ENCODE assay signal across 21 cellular contexts in genomic region chr7:96691692-96692091, GRCh38. TPM values are rescaled to one million over a fixed set of nuclear protein-coding genes. Genes with fewer than 3 reads are reported as not detected.
A peak's percentile ranks its signal among the peaks of the same experiment; 100 is the strongest.
DNase-seq lines count a peak whose midpoint lies in the region; ATAC-seq, FAIRE-seq and TF ChIP-seq lines count a peak whose summit lies in the region.
"Had no signal": no experiment of that assay in that cellular context is flagged by ENCODE, and none has a peak within 500 bp of the region (broad histone marks: within the 10 kb centered on the region; RNA-seq: fewer than 3 reads in every experiment).

No MANE protein-coding gene starts in this region.

- H3K9me3 ChIP-seq in psoas muscle: no peaks in the 10 kb centered on the region
- H3K9me3 ChIP-seq in kidney (ENCODE audit: control insufficient read depth in 1 of 2, low read length in 2 of 2): no peaks in the 10 kb centered on the region
- H3K9me3 ChIP-seq: BE2C, SK-N-SH had no signal

- no peaks in the 10 kb centered on the region for H3K27me3 ChIP-seq in psoas muscle (ENCODE audit: insufficient read depth in 3 of 3, low read length in 2 of 3)
- H3K27me3 ChIP-seq: BE2C had no signal

- intact Hi-C loops in psoas muscle (cut with DNase I): no loop called here
- intact Hi-C loops in kidney (cut with DNase I): no loop called here

- H3K9ac ChIP-seq in kidney (ENCODE audit: low read length in 2 of 2): no peak overlapping the region
- H3K9ac ChIP-seq: SK-N-SH had no signal

- ATAC-seq in psoas muscle (peak in 1 of 4 donors; percentile 58), GM21717 (IDR thresholded peaks at IDR 0.05; ENCODE audit: unreplicated experiment) (no peak)

- H3K4me1 ChIP-seq in psoas muscle: peaks cover 54% of the 10 kb centered on the region
- no peaks in the 10 kb centered on the region for H3K4me1 ChIP-seq in kidney (ENCODE audit: control insufficient read depth in 1 of 2, insufficient read depth in 1 of 2, low read depth in 1 of 2, low read length in 2 of 2)
- H3K4me1 ChIP-seq: BE2C had no signal

- WGBS in psoas muscle, 3 donors: 96 to 100% (median 97%) methylated on average over 1 of the region's 1 CpG

- H3K36me3 ChIP-seq in psoas muscle (ENCODE audit: insufficient read depth in 1 of 2, low read depth in 1 of 2) (peaks cover 0 to 22% of the 10 kb centered on the region in 2 donors), kidney (ENCODE audit: control insufficient read depth in 1 of 2, insufficient read depth in 2 of 2, low read length in 2 of 2) (no peaks in the 10 kb centered on the region)

- DNase-seq in LHCN-M2 (ENCODE audit: low read depth): peak; percentile 16
- DNase-seq in NOMO-1 treated with DMSO at 0.1 percent for 48 hours (lab: John Stamatoyannopoulos, UW; ENCODE audit: unreplicated experiment): peak; percentile 90
- DNase-seq in fibroblast of gingiva (ENCODE audit: low read depth): peak; percentile 10
- no peak for DNase-seq in psoas muscle
- no peak for DNase-seq in NCI-H345 (lab: John Stamatoyannopoulos, UW)
- no peak for DNase-seq in retina
- no peak for DNase-seq in kidney
- DNase-seq: 8988T; ACHN; BE2C; CD8-positive, alpha-beta memory T cell; DMS 273 treated with DMSO at 0.1 percent for 48 hours; DMS79; EL; GDM1; NCI-H2029 treated with DMSO at 0.1 percent for 48 hours; NCI-H526 treated with DMSO at 0.1 percent for 48 hours; SK-N-SH had no signal

- FAIRE-seq in kidney (lab: Jason Lieb, UNC): no peak
- FAIRE-seq: GM12892 had no signal

- H3K27ac ChIP-seq in psoas muscle: peak overlapping the region; percentile 23
- H3K27ac ChIP-seq in kidney (ENCODE audit: low read depth in 2 of 2, low read length in 2 of 2): no peak overlapping the region
- H3K27ac ChIP-seq: HL-60 had no signal

- TF ChIP-seq CTCF in psoas muscle (IDR thresholded peaks at IDR 0.05) (no peak), kidney (IDR thresholded peaks at IDR 0.05; ENCODE audit: borderline replicate concordance, extremely low read depth, insufficient read depth) (no peak)

- H3K4me3 ChIP-seq in psoas muscle (no peak overlapping the region), kidney (ENCODE audit: low read length in 2 of 2) (no peak overlapping the region)

RNA-seq across cellular contexts. Expression of gene SEM1, which starts 18.0 kb away (rescaled TPM):
- total RNA-seq in LHCN-M2 (2014; rRNA removed): 19.6 and 39.0 TPM in 2 replicates
- 526 TPM for polyA plus RNA-seq in LHCN-M2 (2012)
- 10 to 100 TPM; 30.5 to 71.7 (median 52.1) TPM for total RNA-seq in psoas muscle
- polyA plus RNA-seq in psoas muscle: 100 to 1,000 TPM in 1 of 3 donors, 10 to 100 TPM in 2; 65.6 to 107 (median 74.3) TPM
- 45.4 TPM for total RNA-seq in kidney
- 252 TPM for polyA plus RNA-seq in kidney (ENCODE audit: insufficient read depth, low read depth, low replicate concordance)

Comparison
In these comparisons a context has a peak if more than half of its experiments do, and no peak if none do; other contexts are left out.
1. DNase-seq: peak in LHCN-M2 (single experiment), NOMO-1 treated with DMSO at 0.1 percent for 48 hours (single experiment) and fibroblast of gingiva (single experiment); none in psoas muscle (0 of 2), NCI-H345 (single experiment), retina (single experiment) and kidney (single experiment).